8 cellular contexts compared by ENCODE assay signal in genomic region chr19:16327911-16328823, GRCh38. TPM values are rescaled to one million over a fixed set of nuclear protein-coding genes. Genes with fewer than 3 reads are reported as not detected.
DNase-seq lines count a peak whose midpoint lies in the region; ATAC-seq and TF ChIP-seq lines count a peak whose summit lies in the region.

No MANE protein-coding gene starts in this region.

- H3K4me1 ChIP-seq in left lung (peaks cover 13 to 67% of the 10 kb centered on the region in 2 donors), BE2C (no peaks in the 10 kb centered on the region)

- H3K9me3 ChIP-seq in SK-N-MC (ENCODE audit: low read depth, low read length), result no peaks in the 10 kb centered on the region
- no peaks in the 10 kb centered on the region for H3K9me3 ChIP-seq in left lung
- H3K9me3 ChIP-seq in BE2C, result no peaks in the 10 kb centered on the region

- ATAC-seq in left lung, result peak; percentile 48
- ATAC-seq in stimulated activated naive CD8-positive, alpha-beta T cell treated with anti-CD3 and anti-CD28 coated beads, Interleukin-15, Interleukin-2, amounts not matched to agents 100 U/mL and 50 U/mL, for 24 hours, result no peak
- ATAC-seq in GM19467 (IDR thresholded peaks at IDR 0.05; ENCODE audit: unreplicated experiment), result no peak

- H3K4me3 ChIP-seq in SK-N-MC (no peak overlapping the region), astrocyte of the spinal cord (ENCODE audit: low read depth, low read length) (no peak overlapping the region), left lung (peak overlapping the region; percentile 60 to 77), BE2C (ENCODE audit: low read depth, low read length) (no peak overlapping the region)

- H3K27ac ChIP-seq in SK-N-MC, result peak overlapping the region; percentile 50; the same call in 1 of the 2 replicates
- H3K27ac ChIP-seq in left lung, result peak overlapping the region; percentile 76 to 98

- H3K27me3 ChIP-seq in left lung, result no peaks in the 10 kb centered on the region
- peaks cover 39% of the 10 kb centered on the region for H3K27me3 ChIP-seq in BE2C

- TF ChIP-seq CTCF in GM10266 (IDR thresholded peaks at IDR 0.05; ENCODE audit: control insufficient read depth, insufficient read depth, low read depth, missing control alignments), result no peak
- no peak for TF ChIP-seq CTCF in astrocyte of the spinal cord (IDR thresholded peaks at IDR 0.05; ENCODE audit: low read depth, low read length)
- TF ChIP-seq CTCF in left lung (IDR thresholded peaks at IDR 0.05), result no peak
- TF ChIP-seq CTCF in BE2C (IDR thresholded peaks at IDR 0.05; ENCODE audit: low read depth, low read length), result no peak

- in situ Hi-C loops in astrocyte of the spinal cord (cut with HindIII; ENCODE audit: low sequenced_read_pairs), result no loop called here

- H3K36me3 ChIP-seq in SK-N-MC (ENCODE audit: insufficient read depth, low read length) (no peaks in the 10 kb centered on the region), left lung (peaks cover 0 to 28% of the 10 kb centered on the region in 2 donors), BE2C (no peaks in the 10 kb centered on the region)

- H3K9ac ChIP-seq in SK-N-MC (ENCODE audit: insufficient read length), result no peak overlapping the region

- peak; percentile 62 for DNase-seq in GM10266 (ENCODE audit: extremely low spot score)
- no peak for DNase-seq in SK-N-MC (ENCODE audit: low read depth, low spot score)
- peak; percentile 38 for DNase-seq in astrocyte of the spinal cord (ENCODE audit: low read depth, low spot score)
- DNase-seq in left lung, result peak; percentile 84 to 91
- DNase-seq in stimulated activated naive CD8-positive, alpha-beta T cell treated with anti-CD3 and anti-CD28 coated beads, Interleukin-15, Interleukin-2, amounts not matched to agents 100 U/mL and 50 U/mL, for 24 hours, result peak; percentile 50
- no peak for DNase-seq in BE2C
- DNase-seq in glomerular visceral epithelial cell (ENCODE audit: extremely low spot score), result no peak

- intact Hi-C loops in left lung (cut with DNase I), result loop anchor here in 1 of 2 donors (10.0 kb wide), 1 partner anchor 73 kb away; no protein-coding TSS in a partner anchor

RNA-seq across cellular contexts. Expression of gene KLF2, which starts 3.5 kb away (rescaled TPM):
- 10 to 100 TPM; 30.2 to 75.9 TPM for total RNA-seq in left lung
- 11.1 TPM for polyA plus RNA-seq in BE2C (2012; ENCODE audit: insufficient read depth, insufficient read length, low read depth)

Comparison
In these comparisons a context has a peak if more than half of its experiments do, and no peak if none do; other contexts are left out.
1. DNase-seq: peak in GM10266 (single experiment), astrocyte of the spinal cord (single experiment), left lung (2 of 2) and stimulated activated naive CD8-positive, alpha-beta T cell treated with anti-CD3 and anti-CD28 coated beads, Interleukin-15, Interleukin-2, amounts not matched to agents 100 U/mL and 50 U/mL, for 24 hours (single experiment); none in SK-N-MC (single experiment), BE2C (single experiment) and glomerular visceral epithelial cell (single experiment).
2. H3K4me3 ChIP-seq: peak in left lung (2 of 2); none in SK-N-MC (single experiment), astrocyte of the spinal cord (single experiment) and BE2C (single experiment).